ENCODE assay signal across 13 cellular contexts in genomic region chr6:11222385-11223277, GRCh38. TPM values are rescaled to one million over a fixed set of nuclear protein-coding genes. Genes with fewer than 3 reads are reported as not detected.
DNase-seq lines count a peak whose midpoint lies in the region; ATAC-seq, FAIRE-seq and TF ChIP-seq lines count a peak whose summit lies in the region.
"Had no signal": no experiment of that assay in that cellular context is flagged by ENCODE, and none has a peak within 500 bp of the region (broad histone marks: within the 10 kb centered on the region; RNA-seq: fewer than 3 reads in every experiment).

No MANE protein-coding gene starts in this region.

- no peaks in the 10 kb centered on the region for H3K27me3 Mint-ChIP-seq in activated naive CD8-positive, alpha-beta T cell treated with anti-CD3 and anti-CD28 coated beads, Interleukin-2, amount 10 ng/mL, durations not matched to agents 7 days and 5 days
- no peaks in the 10 kb centered on the region for H3K27me3 Mint-ChIP-seq in memory B cell
- H3K27me3 Mint-ChIP-seq: type B pancreatic cell had no signal

- H3K9me3 ChIP-seq in HepG2 (ENCODE audit: low read length): no peaks in the 10 kb centered on the region
- no peaks in the 10 kb centered on the region for H3K9me3 ChIP-seq in right lobe of liver
- no peaks in the 10 kb centered on the region for H3K9me3 ChIP-seq in aorta (ENCODE audit: control insufficient read depth, low read length)

- intact Hi-C loops in HepG2 (cut with micrococcal nuclease; ENCODE audit: unreplicated experiment) (no loop called here), right lobe of liver (cut with DNase I) (no loop called here), aorta (cut with DNase I) (no loop called here)

- H3K4me3 Mint-ChIP-seq in activated naive CD8-positive, alpha-beta T cell treated with anti-CD3 and anti-CD28 coated beads, Interleukin-2, amount 10 ng/mL, durations not matched to agents 7 days and 5 days: peak overlapping the region; percentile 53
- H3K4me3 Mint-ChIP-seq in memory B cell: no peak overlapping the region
- H3K4me3 Mint-ChIP-seq: type B pancreatic cell had no signal

- H3K36me3 Mint-ChIP-seq in activated naive CD8-positive, alpha-beta T cell treated with anti-CD3 and anti-CD28 coated beads, Interleukin-2, amount 10 ng/mL, durations not matched to agents 7 days and 5 days: peaks cover 71% of the 10 kb centered on the region
- H3K36me3 Mint-ChIP-seq in memory B cell: peaks cover 19% of the 10 kb centered on the region

- H4K20me1 ChIP-seq in HepG2 (ENCODE audit: insufficient read depth, low read length): peaks cover 97% of the 10 kb centered on the region

- peaks cover 80% of the 10 kb centered on the region for H3K4me1 Mint-ChIP-seq in activated naive CD8-positive, alpha-beta T cell treated with anti-CD3 and anti-CD28 coated beads, Interleukin-2, amount 10 ng/mL, durations not matched to agents 7 days and 5 days
- peaks cover 32% of the 10 kb centered on the region for H3K4me1 Mint-ChIP-seq in memory B cell

- TF ChIP-seq EP300 in HepG2 (IDR thresholded peaks at IDR 0.05; ENCODE audit: low read depth in 2 of 2, low read length in 2 of 2) (no peak), HepG2 (CRISPR knock-in tag; IDR thresholded peaks at IDR 0.05; ENCODE audit: borderline replicate concordance) (no peak)

- peak overlapping the region; percentile 79 for H3K4me2 ChIP-seq in HepG2 (ENCODE audit: low read depth, low read length)

- BruUV-seq in HepG2 (replicated peaks; lab: Mats Ljungman, UMichigan): TSS peak; percentile 1

- no peak for FAIRE-seq in HepG2 (lab: Jason Lieb, UNC)
- FAIRE-seq: endometrium had no signal

- 70% methylated on average over 5 of the region's 5 CpGs for WGBS in HepG2 (ENCODE audit: low lambda C conversion rate)
- 75% methylated on average over 5 of the region's 5 CpGs for WGBS in right lobe of liver (ENCODE audit: insufficient coverage, low coverage, low lambda C conversion rate, missing lambda C conversion rate)
- 46% methylated on average over 5 of the region's 5 CpGs for WGBS in aorta, 2 donors

- peaks cover 100% of the 10 kb centered on the region for H3K4me1 ChIP-seq in HepG2 (ENCODE audit: insufficient read depth, low read length)
- peaks cover 0 to 22% (median 6%) of the 10 kb centered on the region in 4 donors for H3K4me1 ChIP-seq in right lobe of liver
- H3K4me1 ChIP-seq in aorta (ENCODE audit: control insufficient read depth in 1 of 2, insufficient read depth in 2 of 2, low read length in 2 of 2): peaks cover 4 to 31% of the 10 kb centered on the region in 2 donors

- CTCF ChIA-PET in HepG2 (lab: Yijun Ruan, JAX; ENCODE audit: low intra/inter-chr PET ratio, low total read pairs): no interaction called here

- peaks cover 2% of the 10 kb centered on the region for H3K9me3 Mint-ChIP-seq in activated naive CD8-positive, alpha-beta T cell treated with anti-CD3 and anti-CD28 coated beads, Interleukin-2, amount 10 ng/mL, durations not matched to agents 7 days and 5 days
- no peaks in the 10 kb centered on the region for H3K9me3 Mint-ChIP-seq in memory B cell
- H3K9me3 Mint-ChIP-seq: type B pancreatic cell had no signal

- H3K36me3 ChIP-seq in HepG2 (replicated peaks in 1 of 2; ENCODE audit: control insufficient read depth in 1 of 2, insufficient read depth in 2 of 2, low read length in 2 of 2) (peaks cover 20 to 70% of the 10 kb centered on the region in 2 experiments), right lobe of liver (no peaks in the 10 kb centered on the region), aorta (ENCODE audit: control insufficient read depth in 1 of 2, insufficient read depth in 2 of 2, low read length in 1 of 2) (peaks cover 0 to 4% of the 10 kb centered on the region in 2 donors)

- H3K9ac ChIP-seq in HepG2 (ENCODE audit: insufficient read depth, low read depth, low read length): peak overlapping the region; percentile 49; the same call in 1 of the 2 replicates

- ATAC-seq in HepG2: no peak
- no peak for ATAC-seq in right lobe of liver
- ATAC-seq in activated naive CD8-positive, alpha-beta T cell treated with anti-CD3 and anti-CD28 coated beads, Interleukin-2, amount 10 ng/mL, durations not matched to agents 7 days and 5 days (ENCODE audit: low read depth): peak; percentile 65
- ATAC-seq in memory B cell (ENCODE audit: low read depth): peak; percentile 41
- ATAC-seq in aorta (ENCODE audit: low FRiP score): no peak
- ATAC-seq in GM19463 (IDR thresholded peaks at IDR 0.05; ENCODE audit: unreplicated experiment): no peak
- ATAC-seq in GM18907 (IDR thresholded peaks at IDR 0.05; ENCODE audit: unreplicated experiment): no peak

- POLR2A ChIA-PET in HepG2 (lab: Yijun Ruan, JAX): interaction anchor here (1.0 to 7.7 kb wide), 5 partner anchors 9 to 76 kb away, joined by 3 to 106 read pairs (median 4); partner anchors contain the start of gene NEDD9
- POLR2A ChIA-PET in activated naive CD8-positive, alpha-beta T cell treated with anti-CD3 and anti-CD28 coated beads, Interleukin-2, amount 10 ng/mL, durations not matched to agents 7 days and 5 days (lab: Charles Lee): interaction anchor here (0.7 to 3.9 kb wide), 11 partner anchors 10 to 190 kb away, joined by 3 to 59 read pairs (median 6); partner anchors contain the start of gene NEDD9

- TF ChIP-seq POLR2A in HepG2 (IDR thresholded peaks at IDR 0.05; ENCODE audit: insufficient read depth in 1 of 2, low read depth in 2 of 2, low read length in 2 of 2) (0 out of 4 replicates have a peak, but pooled peaks of 1 of the 2 experiments have one; percentile 16), right lobe of liver (IDR thresholded peaks at IDR 0.05) (no peak)

- H3K27ac ChIP-seq in HepG2 (ENCODE audit: extremely low read length, insufficient read depth, low read length) (peak overlapping the region; percentile 31), right lobe of liver (no peak overlapping the region), aorta (ENCODE audit: low read depth in 1 of 2, low read length in 2 of 2) (peak overlapping the region; percentile 67)

- no peak for TF ChIP-seq RAD21 in HepG2 (CRISPR knock-in tag; IDR thresholded peaks at IDR 0.05)

- peaks cover 98% of the 10 kb centered on the region for H3K79me2 ChIP-seq in HepG2 (ENCODE audit: insufficient read depth, low read length)

- H3K27ac Mint-ChIP-seq in activated naive CD8-positive, alpha-beta T cell treated with anti-CD3 and anti-CD28 coated beads, Interleukin-2, amount 10 ng/mL, durations not matched to agents 7 days and 5 days: peak overlapping the region; percentile 74
- peak overlapping the region; percentile 7 for H3K27ac Mint-ChIP-seq in memory B cell
- H3K27ac Mint-ChIP-seq: type B pancreatic cell had no signal

- H2AFZ ChIP-seq in HepG2 (ENCODE audit: low read length): no peak overlapping the region

- no peak for TF ChIP-seq CTCF in HepG2 (CRISPR knock-in tag; IDR thresholded peaks at IDR 0.05)
- no peak for TF ChIP-seq CTCF in right lobe of liver (IDR thresholded peaks at IDR 0.05)

- in situ Hi-C loops in HepG2 (cut with HindIII; ENCODE audit: extremely low pct_ligation_motif_present, low pct_unique_long_range_greater_than_20kb): no loop called here

- DNase-seq in HepG2 (ENCODE audit: low spot score): no peak
- no peak for DNase-seq in right lobe of liver
- no peak for DNase-seq in activated naive CD8-positive, alpha-beta T cell treated with anti-CD3 and anti-CD28 coated beads, Interleukin-2, amount 10 ng/mL, durations not matched to agents 7 days and 5 days
- no peak for DNase-seq in memory B cell (ENCODE audit: low spot score in 2 of 2)
- DNase-seq in aorta: no peak
- no peak for DNase-seq in NK-92 (lab: John Stamatoyannopoulos, UW; ENCODE audit: unreplicated experiment)
- DNase-seq: activated CD4-positive, CD25-positive, alpha-beta regulatory T cell treated with anti-CD3 and anti-CD28 coated beads, Interleukin-2, amount 50 U/mL, for 72 hours; NCI-H187 treated with DMSO at 0.1 percent for 48 hours; stimulated activated CD4-positive, alpha-beta T cell treated with anti-CD3 and anti-CD28 coated beads, Interleukin-4, amount 100 ng/mL, for 1 hour had no signal

- H3K4me3 ChIP-seq in HepG2 (replicated peaks in 1 of 3; ENCODE audit: insufficient read depth in 1 of 3, low read depth in 2 of 3, low read length in 3 of 3) (peak overlapping the region; percentile 5 to 43 (median 6); a peak in 4 of 6 replicates), right lobe of liver (no peak overlapping the region), aorta (ENCODE audit: low read length in 2 of 2) (peak overlapping the region in 1 of 2 donors; percentile 1)

- H3K27me3 ChIP-seq in HepG2 (ENCODE audit: control insufficient read depth in 1 of 2, insufficient read depth in 2 of 2, low read length in 2 of 2) (no peaks in the 10 kb centered on the region), right lobe of liver (no peaks in the 10 kb centered on the region), aorta (ENCODE audit: control insufficient read depth in 1 of 2, insufficient read depth in 2 of 2, low read length in 1 of 2) (no peaks in the 10 kb centered on the region)

RNA-seq across cellular contexts. Expression of gene NEDD9, which starts 9.8 kb away (rescaled TPM):
- total RNA-seq in HepG2 (2016; rRNA removed; fragmentation: Illumina TruSeq; extraction: Trizol) (27.1 and 31.4 TPM in 2 replicates), right lobe of liver (10 to 100 TPM in 4 of 6 experiments, 1 to 10 TPM in 2; 5.1 to 59.8 (median 26.2) TPM), aorta (100 to 1,000 TPM in 1 of 2 donors, 10 to 100 TPM in 1; 49.8 to 252 TPM)
- 3.1 and 3.2 TPM in 2 replicates for total RNA-seq in HepG2 (2016; cell fraction: cytosol; rRNA removed; fragmentation: Illumina TruSeq; extraction: Trizol; ENCODE audit: low read depth)
- 25.2 and 29.8 TPM in 2 replicates for total RNA-seq in HepG2 (2016; cell fraction: insoluble cytoplasmic fraction; rRNA removed; fragmentation: Illumina TruSeq; extraction: Trizol)
- 11.6 and 12.3 TPM in 2 replicates for total RNA-seq in HepG2 (2016; cell fraction: membrane; rRNA removed; fragmentation: Illumina TruSeq; extraction: Trizol)
- total RNA-seq in HepG2 (2016; cell fraction: nucleus; rRNA removed; fragmentation: Illumina TruSeq; extraction: Trizol): 24.2 and 25.4 TPM in 2 replicates
- polyA plus RNA-seq in HepG2 (2011; rRNA removed) (363 and 389 TPM in 2 replicates), aorta (10 to 100 TPM; 11.3 to 26.9 TPM)
- polyA plus RNA-seq in HepG2 (2011; cell fraction: cytosol; rRNA removed): 249 and 284 TPM in 2 replicates
- 241 and 254 TPM in 2 replicates for polyA plus RNA-seq in HepG2 (2011; cell fraction: nucleus; rRNA removed)
- polyA plus RNA-seq in HepG2 (2012): 141 and 166 TPM in 2 replicates
- polyA plus RNA-seq in HepG2 (2016; cell fraction: cytosol; fragmentation: Illumina TruSeq; extraction: Trizol; ENCODE audit: low read depth): 1.5 and 2.0 TPM in 2 replicates
- polyA plus RNA-seq in HepG2 (2016; cell fraction: insoluble cytoplasmic fraction; fragmentation: Illumina TruSeq; extraction: Trizol; ENCODE audit: low read depth): 26.5 and 29.0 TPM in 2 replicates
- polyA plus RNA-seq in HepG2 (2016; cell fraction: membrane; fragmentation: Illumina TruSeq; extraction: Trizol; ENCODE audit: low read depth): 4.0 and 4.8 TPM in 2 replicates
- polyA plus RNA-seq in HepG2 (2016; cell fraction: nucleus; fragmentation: Illumina TruSeq; extraction: Trizol; ENCODE audit: insufficient read depth, low read depth): 28.0 and 29.7 TPM in 2 replicates
- 3.4 and 577 TPM in 2 replicates for polyA minus RNA-seq in HepG2 (2011; rRNA and poly(A)+ RNA removed; ENCODE audit: low replicate concordance)
- polyA minus RNA-seq in HepG2 (2011; cell fraction: cytosol; rRNA and poly(A)+ RNA removed): 263 and 295 TPM in 2 replicates
- 268 and 334 TPM in 2 replicates for polyA minus RNA-seq in HepG2 (2011; cell fraction: nucleus; rRNA and poly(A)+ RNA removed)
- 10 to 100 TPM; 72.2 to 80.8 TPM for total RNA-seq in activated naive CD8-positive, alpha-beta T cell treated with anti-CD3 and anti-CD28 coated beads, Interleukin-2, amount 10 ng/mL, durations not matched to agents 7 days and 5 days

Comparison
In these comparisons a context has a peak if more than half of its experiments do, and no peak if none do; other contexts are left out.
1. H3K27ac ChIP-seq: peak in HepG2 (single experiment) and aorta (2 of 2); none in right lobe of liver (0 of 3).
2. H3K4me3 ChIP-seq: peak in HepG2 (3 of 3); none in right lobe of liver (0 of 3).
3. ATAC-seq: peak in activated naive CD8-positive, alpha-beta T cell treated with anti-CD3 and anti-CD28 coated beads, Interleukin-2, amount 10 ng/mL, durations not matched to agents 7 days and 5 days (single experiment) and memory B cell (single experiment); none in HepG2 (single experiment), right lobe of liver (0 of 4), aorta (single experiment), GM19463 (single experiment) and GM18907 (single experiment).